31 cellular contexts compared by ENCODE assay signal in genomic region chr2:193101591-193101990, GRCh38.
"Had no signal": no experiment of that assay in that cellular context is flagged by ENCODE, and none has a peak within 500 bp of the region (broad histone marks: within the 10 kb centered on the region; RNA-seq: fewer than 3 reads in every experiment).

No MANE protein-coding gene starts in this region.

- H3K4me1 Mint-ChIP-seq: activated B cell treated with CpG ODN at 0.5 μM for 24 hours; activated CD8-positive, alpha-beta memory T cell treated with anti-CD3 and anti-CD28 coated beads, Interleukin-2, amount 10 ng/mL, durations not matched to agents 7 days and 5 days; activated naive CD4-positive, alpha-beta T cell treated with anti-CD3 and anti-CD28 coated beads, Interleukin-2, amount 50 U/mL, for 24 hours; activated naive CD8-positive, alpha-beta T cell treated with anti-CD3 and anti-CD28 coated beads, Interleukin-2, amount 10 ng/mL, durations not matched to agents 7 days and 5 days; T-helper 17 cell had no signal

- DNase-seq: activated B cell treated with CpG ODN at 0.5 μM for 24 hours; activated CD4-positive, alpha-beta memory T cell treated with anti-CD3 and anti-CD28 coated beads for 36 hours; activated CD4-positive, alpha-beta T cell treated with anti-CD3 and anti-CD28 coated beads for 48 hours; activated CD8-positive, alpha-beta memory T cell treated with anti-CD3 and anti-CD28 coated beads, Interleukin-2, amount 10 ng/mL, durations not matched to agents 7 days and 5 days; activated CD8-positive, alpha-beta memory T cell treated with anti-CD3 and anti-CD28 coated beads, Interleukin-2, amount 50 U/mL, for 4 hours; activated CD8-positive, alpha-beta T cell treated with anti-CD3 and anti-CD28 coated beads, Interleukin-2, amount 10 ng/mL, durations not matched to agents 7 days and 5 days; activated effector memory CD4-positive, alpha-beta T cell treated with anti-CD3 and anti-CD28 coated beads, Interleukin-2, amount 50 U/mL, for 16 hours; activated naive CD4-positive, alpha-beta T cell treated with anti-CD3 and anti-CD28 coated beads for 36 hours; activated naive CD8-positive, alpha-beta T cell treated with anti-CD3 and anti-CD28 coated beads, Interleukin-2, amount 10 ng/mL, durations not matched to agents 7 days and 5 days; activated T-cell treated with anti-CD3 and anti-CD28 coated beads, Interleukin-2, amount 50 U/mL, for 1 hour; activated T-cell treated with anti-CD3 and anti-CD28 coated beads, Interleukin-2, amount 50 U/mL, for 48 hours; brain microvascular endothelial cell; caudate nucleus; cortex of kidney; dermis blood vessel endothelial cell; effector CD4-positive, alpha-beta T cell; effector memory CD8-positive, alpha-beta T cell; erythroblast; foreskin keratinocyte; gastrocnemius medialis; T-helper 1 cell; T-helper 17 cell; T1000; WERI-Rb-1 had no signal

- H3K9me3 Mint-ChIP-seq: activated CD4-positive, alpha-beta memory T cell treated with anti-CD3 and anti-CD28 coated beads for 36 hours; activated naive CD4-positive, alpha-beta T cell treated with anti-CD3 and anti-CD28 coated beads for 36 hours; activated naive CD4-positive, alpha-beta T cell treated with anti-CD3 and anti-CD28 coated beads, Interleukin-2, amount 50 U/mL, for 24 hours; activated naive CD8-positive, alpha-beta T cell treated with anti-CD3 and anti-CD28 coated beads, Interleukin-2, amount 10 ng/mL, durations not matched to agents 7 days and 5 days; activated T-helper 1 cell treated with anti-CD3 and anti-CD28 coated beads, Interleukin-12 subunit alpha, Interleukin-12 subunit beta, Interleukin-2, Interleukin-4 antibody, amounts not matched to agents 30 ng/mL and 10 ng/mL and 1 ng/mL, durations not matched to agents 14 hours and 24 hours and 36 hours; activated T-helper 2 cell treated with anti-CD3 and anti-CD28 coated beads, Interferon-gamma antibody, Interleukin-2, Interleukin-4, amounts not matched to agents 10 μg/mL and 5 μg/mL and 100 μg/mL, durations not matched to agents 14 hours and 24 hours and 36 hours; T-helper 2 cell treated with Interferon-gamma antibody and Interleukin-4, amounts not matched to agents 5 μg/mL and 100 μg/mL, for 36 hours had no signal

- H3K27ac Mint-ChIP-seq: activated B cell treated with CpG ODN at 0.5 μM for 24 hours; activated CD4-positive, alpha-beta memory T cell treated with anti-CD3 and anti-CD28 coated beads for 36 hours; activated CD8-positive, alpha-beta memory T cell treated with anti-CD3 and anti-CD28 coated beads, Interleukin-2, amount 10 ng/mL, durations not matched to agents 7 days and 5 days; activated CD8-positive, alpha-beta T cell treated with anti-CD3 and anti-CD28 coated beads, Interleukin-2, amount 10 ng/mL, durations not matched to agents 7 days and 5 days; activated naive CD4-positive, alpha-beta T cell treated with anti-CD3 and anti-CD28 coated beads for 36 hours; activated naive CD4-positive, alpha-beta T cell treated with anti-CD3 and anti-CD28 coated beads, Interleukin-2, amount 50 U/mL, for 24 hours; activated naive CD8-positive, alpha-beta T cell treated with anti-CD3 and anti-CD28 coated beads, Interleukin-2, amount 10 ng/mL, durations not matched to agents 7 days and 5 days; activated T-helper 1 cell treated with anti-CD3 and anti-CD28 coated beads, Interleukin-12 subunit alpha, Interleukin-12 subunit beta, Interleukin-2, Interleukin-4 antibody, amounts not matched to agents 30 ng/mL and 10 ng/mL and 1 ng/mL, durations not matched to agents 14 hours and 24 hours and 36 hours; activated T-helper 2 cell treated with anti-CD3 and anti-CD28 coated beads, Interferon-gamma antibody, Interleukin-2, Interleukin-4, amounts not matched to agents 10 μg/mL and 5 μg/mL and 100 μg/mL, durations not matched to agents 14 hours and 24 hours and 36 hours; effector memory CD8-positive, alpha-beta T cell; T-helper 17 cell; T-helper 2 cell treated with Interferon-gamma antibody and Interleukin-4, amounts not matched to agents 5 μg/mL and 100 μg/mL, for 36 hours had no signal

- H3K9me3 ChIP-seq: ascending aorta, esophagus muscularis mucosa, gastrocnemius medialis had no signal

- H3K36me3 Mint-ChIP-seq: activated CD4-positive, alpha-beta memory T cell treated with anti-CD3 and anti-CD28 coated beads for 36 hours; activated CD8-positive, alpha-beta memory T cell treated with anti-CD3 and anti-CD28 coated beads, Interleukin-2, amount 10 ng/mL, durations not matched to agents 7 days and 5 days; activated naive CD4-positive, alpha-beta T cell treated with anti-CD3 and anti-CD28 coated beads, Interleukin-2, amount 50 U/mL, for 24 hours; activated naive CD8-positive, alpha-beta T cell treated with anti-CD3 and anti-CD28 coated beads, Interleukin-2, amount 10 ng/mL, durations not matched to agents 7 days and 5 days had no signal

- H3K27ac ChIP-seq: ascending aorta, brain microvascular endothelial cell, esophagus muscularis mucosa, foreskin keratinocyte, gastrocnemius medialis, WERI-Rb-1 had no signal

- H3K4me3 ChIP-seq: ascending aorta, esophagus muscularis mucosa, gastrocnemius medialis had no signal

- H3K4me3 Mint-ChIP-seq: activated B cell treated with CpG ODN at 0.5 μM for 24 hours; activated CD4-positive, alpha-beta memory T cell treated with anti-CD3 and anti-CD28 coated beads for 36 hours; activated CD8-positive, alpha-beta memory T cell treated with anti-CD3 and anti-CD28 coated beads, Interleukin-2, amount 10 ng/mL, durations not matched to agents 7 days and 5 days; activated CD8-positive, alpha-beta T cell treated with anti-CD3 and anti-CD28 coated beads, Interleukin-2, amount 10 ng/mL, durations not matched to agents 7 days and 5 days; activated naive CD4-positive, alpha-beta T cell treated with anti-CD3 and anti-CD28 coated beads for 36 hours; activated naive CD4-positive, alpha-beta T cell treated with anti-CD3 and anti-CD28 coated beads, Interleukin-2, amount 50 U/mL, for 24 hours; activated naive CD8-positive, alpha-beta T cell treated with anti-CD3 and anti-CD28 coated beads, Interleukin-2, amount 10 ng/mL, durations not matched to agents 7 days and 5 days; activated T-helper 1 cell treated with anti-CD3 and anti-CD28 coated beads, Interleukin-12 subunit alpha, Interleukin-12 subunit beta, Interleukin-2, Interleukin-4 antibody, amounts not matched to agents 30 ng/mL and 10 ng/mL and 1 ng/mL, durations not matched to agents 14 hours and 24 hours and 36 hours; effector memory CD8-positive, alpha-beta T cell; T-helper 17 cell; T-helper 2 cell treated with Interferon-gamma antibody and Interleukin-4, amounts not matched to agents 5 μg/mL and 100 μg/mL, for 36 hours had no signal

- H3K27me3 Mint-ChIP-seq: activated B cell treated with CpG ODN at 0.5 μM for 24 hours; activated CD4-positive, alpha-beta memory T cell treated with anti-CD3 and anti-CD28 coated beads for 36 hours; activated CD8-positive, alpha-beta memory T cell treated with anti-CD3 and anti-CD28 coated beads, Interleukin-2, amount 10 ng/mL, durations not matched to agents 7 days and 5 days; activated naive CD4-positive, alpha-beta T cell treated with anti-CD3 and anti-CD28 coated beads, Interleukin-2, amount 50 U/mL, for 24 hours; activated naive CD8-positive, alpha-beta T cell treated with anti-CD3 and anti-CD28 coated beads, Interleukin-2, amount 10 ng/mL, durations not matched to agents 7 days and 5 days; effector memory CD8-positive, alpha-beta T cell; T-helper 17 cell had no signal

- H3K27me3 ChIP-seq: ascending aorta, brain microvascular endothelial cell, esophagus muscularis mucosa, foreskin keratinocyte, gastrocnemius medialis had no signal

- H3K4me1 ChIP-seq: ascending aorta, esophagus muscularis mucosa, foreskin keratinocyte, gastrocnemius medialis had no signal

- ATAC-seq: activated CD4-positive, CD25-positive, alpha-beta regulatory T cell treated with anti-CD3 and anti-CD28 coated beads, Interleukin-2, amount 50 U/mL, for 24 hours; activated CD8-positive, alpha-beta memory T cell treated with anti-CD3 and anti-CD28 coated beads, Interleukin-2, amount 10 ng/mL, durations not matched to agents 7 days and 5 days; activated CD8-positive, alpha-beta T cell treated with anti-CD3 and anti-CD28 coated beads, Interleukin-2, amount 10 ng/mL, durations not matched to agents 7 days and 5 days; effector memory CD8-positive, alpha-beta T cell; foreskin keratinocyte; gastrocnemius medialis; T-helper 17 cell had no signal

- H3K36me3 ChIP-seq: ascending aorta, brain microvascular endothelial cell, esophagus muscularis mucosa, gastrocnemius medialis, WERI-Rb-1 had no signal
